In genomic region chr15:55108858-55109518, GRCh38 we compare ENCODE assay signal across 9 cellular contexts.
DNase-seq lines count a peak whose midpoint lies in the region; TF ChIP-seq lines count a peak whose summit lies in the region.
"Had no signal": no experiment of that assay in that cellular context is flagged by ENCODE, and none has a peak within 500 bp of the region (broad histone marks: within the 10 kb centered on the region; RNA-seq: fewer than 3 reads in every experiment).

No MANE protein-coding gene starts in this region.

- H3K27me3 ChIP-seq in dorsolateral prefrontal cortex = no peaks in the 10 kb centered on the region
- H3K27me3 ChIP-seq: BLaER1 had no signal

- H3K4me3 Mint-ChIP-seq in HFFc6 = no peak overlapping the region

- DNase-seq in NCI-H1105 treated with DMSO at 0.1 percent for 48 hours (lab: John Stamatoyannopoulos, UW) = peak; percentile 24
- no peak for DNase-seq in NCI-H1105 (lab: John Stamatoyannopoulos, UW)
- DNase-seq in HFFc6 = peak; percentile 7
- DNase-seq in NCI-H2171 (lab: John Stamatoyannopoulos, UW) = peak; percentile 62
- peak; percentile 10 to 42 for DNase-seq in activated CD4-positive, alpha-beta T cell treated with anti-CD3 and anti-CD28 coated beads for 24 hours (ENCODE audit: low read depth in 2 of 2)
- peak; percentile 66 to 88 (median 78) for DNase-seq in dorsolateral prefrontal cortex
- DNase-seq in medulla oblongata (ENCODE audit: extremely low spot score) = peak; percentile 77
- peak; percentile 14 to 29 for DNase-seq in stimulated activated CD8-positive, alpha-beta memory T cell treated with anti-CD3 and anti-CD28 coated beads, Interleukin-7, amount 100 ng/mL, for 48 hours (ENCODE audit: extremely low read depth in 1 of 2, low read depth in 1 of 2)

- peaks cover 2% of the 10 kb centered on the region; the same call in 1 of the 2 replicates for H3K27me3 Mint-ChIP-seq in HFFc6 (ENCODE audit: insufficient read depth)

- H3K9me3 Mint-ChIP-seq in HFFc6 = peaks cover 13% of the 10 kb centered on the region; the same call in 1 of the 2 replicates

- H3K27ac ChIP-seq in dorsolateral prefrontal cortex = peak overlapping the region in 1 of 59 donors; percentile 71
- H3K27ac ChIP-seq: BLaER1 had no signal

- peak overlapping the region in 1 of 59 donors; percentile 8 for H3K4me3 ChIP-seq in dorsolateral prefrontal cortex
- H3K4me3 ChIP-seq: BLaER1 had no signal

- no peaks in the 10 kb centered on the region for H3K4me1 Mint-ChIP-seq in HFFc6 (ENCODE audit: low read depth)

- TF ChIP-seq CTCF in HFFc6 (IDR thresholded peaks at IDR 0.05) (peak; percentile 79), dorsolateral prefrontal cortex (IDR thresholded peaks at IDR 0.05 in 54 of 56, conservative IDR thresholded peaks at IDR 0.05 in 2 of 56; ENCODE audit: low read depth in 1 of 56, partially characterized antibody in 56 of 56) (peak; percentile 28 to 84 (median 69))

- H3K27ac Mint-ChIP-seq in HFFc6 = no peak overlapping the region

- no peaks in the 10 kb centered on the region for H3K36me3 Mint-ChIP-seq in HFFc6 (ENCODE audit: low read depth)

- intact Hi-C loops in dorsolateral prefrontal cortex (cut with DNase I) = loop anchor here in 1 of 2 donors (10.0 kb wide), 1 partner anchor 1024 kb away; no protein-coding TSS in a partner anchor
